Comparison of ENCODE assay signal across 8 cellular contexts in genomic region chr10:110207805-110208613, GRCh38. TPM values are rescaled to one million over a fixed set of nuclear protein-coding genes. Genes with fewer than 3 reads are reported as not detected.
DNase-seq lines count a peak whose midpoint lies in the region; ATAC-seq and TF ChIP-seq lines count a peak whose summit lies in the region.

No MANE protein-coding gene starts in this region.

- peaks cover 15 to 39% (median 30%) of the 10 kb centered on the region in 4 donors for H3K4me1 Mint-ChIP-seq in CD4-positive, CD25-positive, alpha-beta regulatory T cell

- H3K4me3 Mint-ChIP-seq in CD4-positive, CD25-positive, alpha-beta regulatory T cell = peak overlapping the region; percentile 98 to 99 (median 99)

- H3K27me3 ChIP-seq in CD4-positive, CD25-positive, alpha-beta regulatory T cell (ENCODE audit: control insufficient read depth, insufficient read depth, low read length) = no peaks in the 10 kb centered on the region
- H3K27me3 ChIP-seq in OCI-LY3 (ENCODE audit: low read depth, low read length) (peaks cover 26% of the 10 kb centered on the region), parathyroid adenoma (ENCODE audit: control insufficient read depth, insufficient read depth, low read length) (no peaks in the 10 kb centered on the region)

- POLR2A ChIA-PET in HEK293 (lab: Yijun Ruan, JAX) = interaction anchor here (0.7 to 5.3 kb wide), 9 partner anchors 14 to 711 kb away, joined by 3 to 75 read pairs (median 4); partner anchors contain the start of genes ADD3 and SHOC2

- H3K4me1 ChIP-seq in CD4-positive, CD25-positive, alpha-beta regulatory T cell (ENCODE audit: control insufficient read depth, insufficient read depth, low read length, poor library complexity, severe bottlenecking) = peaks cover 42% of the 10 kb centered on the region
- H3K4me1 ChIP-seq in HEK293 (ENCODE audit: control insufficient read depth, insufficient read depth, low read length) (peaks cover 7% of the 10 kb centered on the region), OCI-LY3 (ENCODE audit: low read length) (peaks cover 23% of the 10 kb centered on the region), parathyroid adenoma (peaks cover 7% of the 10 kb centered on the region)

- ATAC-seq in CD4-positive, CD25-positive, alpha-beta regulatory T cell (ENCODE audit: low read depth in 2 of 2) = no peak
- ATAC-seq in GM19467 (IDR thresholded peaks at IDR 0.05; ENCODE audit: unreplicated experiment) = no peak

- H3K79me2 ChIP-seq in OCI-LY3 (ENCODE audit: low read length) = no peaks in the 10 kb centered on the region
- H3K79me2 ChIP-seq in parathyroid adenoma = no peaks in the 10 kb centered on the region

- peaks cover 13% of the 10 kb centered on the region; the same call in 1 of the 2 replicates for H4K20me1 ChIP-seq in OCI-LY3 (ENCODE audit: insufficient read depth, low read length)

- H3K27me3 Mint-ChIP-seq in CD4-positive, CD25-positive, alpha-beta regulatory T cell = peaks cover 37% of the 10 kb centered on the region

- no peaks in the 10 kb centered on the region for H3K9me3 Mint-ChIP-seq in CD4-positive, CD25-positive, alpha-beta regulatory T cell

- H3K36me3 ChIP-seq in CD4-positive, CD25-positive, alpha-beta regulatory T cell (ENCODE audit: control insufficient read depth, insufficient read depth, low read length) = no peaks in the 10 kb centered on the region
- H3K36me3 ChIP-seq in HEK293 (ENCODE audit: control insufficient read depth in 2 of 2, insufficient read depth in 1 of 2, low read length in 2 of 2) = no peaks in the 10 kb centered on the region
- H3K36me3 ChIP-seq in OCI-LY3 (replicated peaks; ENCODE audit: low read depth, low read length) = peaks cover 2% of the 10 kb centered on the region
- H3K36me3 ChIP-seq in parathyroid adenoma (ENCODE audit: control insufficient read depth, insufficient read depth, low read length) = no peaks in the 10 kb centered on the region

- H3K4me2 ChIP-seq in OCI-LY3 (ENCODE audit: low read length) = peak overlapping the region; percentile 100
- H3K4me2 ChIP-seq in parathyroid adenoma (ENCODE audit: low read length) = peak overlapping the region; percentile 84

- peak overlapping the region; percentile 66 for H3K9ac ChIP-seq in OCI-LY3 (ENCODE audit: low read length)
- no peak overlapping the region for H3K9ac ChIP-seq in parathyroid adenoma

- peak overlapping the region; percentile 72 to 98 (median 98) for H3K27ac Mint-ChIP-seq in CD4-positive, CD25-positive, alpha-beta regulatory T cell

- H3K9me3 ChIP-seq in CD4-positive, CD25-positive, alpha-beta regulatory T cell (ENCODE audit: control insufficient read depth in 2 of 2, low read length in 2 of 2) = no peaks in the 10 kb centered on the region
- H3K9me3 ChIP-seq in HEK293 (ENCODE audit: control insufficient read depth, insufficient read depth, low read depth, low read length) (no peaks in the 10 kb centered on the region), OCI-LY3 (ENCODE audit: insufficient read depth, low read length) (no peaks in the 10 kb centered on the region), parathyroid adenoma (ENCODE audit: control insufficient read depth, low read length) (no peaks in the 10 kb centered on the region)

- TF ChIP-seq CTCF in HEK293 (tag by site-specific recombination; IDR thresholded peaks at IDR 0.05) (no peak), OCI-LY3 (IDR thresholded peaks at IDR 0.05; ENCODE audit: low read depth, low read length) (no peak), parathyroid adenoma (IDR thresholded peaks at IDR 0.05) (no peak)

- no peaks in the 10 kb centered on the region for H3K36me3 Mint-ChIP-seq in CD4-positive, CD25-positive, alpha-beta regulatory T cell

- H2AFZ ChIP-seq in OCI-LY3 (ENCODE audit: low read depth, low read length) = 0 out of 2 replicates have a peak overlapping the region, but pooled peaks have one; percentile 44
- peak overlapping the region; percentile 82 for H2AFZ ChIP-seq in parathyroid adenoma

- peak overlapping the region; percentile 92 for H3K4me3 ChIP-seq in CD4-positive, CD25-positive, alpha-beta regulatory T cell (ENCODE audit: low read depth, low read length)
- peak overlapping the region; percentile 68 for H3K4me3 ChIP-seq in HEK293 (ENCODE audit: low read depth, low read length)
- peak overlapping the region; percentile 100 for H3K4me3 ChIP-seq in OCI-LY3 (ENCODE audit: low read length)
- H3K4me3 ChIP-seq in parathyroid adenoma (ENCODE audit: low read depth, low read length) = peak overlapping the region; percentile 75

- peak; percentile 44 to 54 (median 51) for DNase-seq in CD4-positive, CD25-positive, alpha-beta regulatory T cell
- peak; percentile 36 for DNase-seq in activated T-helper 9 cell treated with anti-CD3 and anti-CD28 coated beads, Interleukin-2, amount 50 U/mL, for 16 hours (ENCODE audit: low read depth)
- peak; percentile 55 for DNase-seq in germinal center (ENCODE audit: low spot score)
- no peak for DNase-seq in ureter (ENCODE audit: low spot score)

- H3K27ac ChIP-seq in CD4-positive, CD25-positive, alpha-beta regulatory T cell (ENCODE audit: insufficient read depth, low read length, poor library complexity, severe bottlenecking) = peak overlapping the region; percentile 65
- H3K27ac ChIP-seq in HEK293 (ENCODE audit: extremely low read depth, low read depth, low read length) (peak overlapping the region; percentile 93), OCI-LY3 (ENCODE audit: low read length) (peak overlapping the region; percentile 25; the same call in 1 of the 2 replicates), parathyroid adenoma (peak overlapping the region; percentile 68)

- CTCF ChIA-PET in HEK293 (lab: Yijun Ruan, JAX) = interaction anchor here (0.6 to 7.2 kb wide), 9 partner anchors 9 to 323 kb away, joined by 3 to 70 read pairs (median 7); no protein-coding TSS in a partner anchor

TF ChIP-seq in HEK293, 187 proteins besides CTCF, POLR2A, EP300 and RAD21 (continues in another document):
- TF ChIP-seq ZEB2 (tag by site-specific recombination; IDR thresholded peaks at IDR 0.05) (peak; percentile 89), ZBTB11 (tag by site-specific recombination; conservative IDR thresholded peaks at IDR 0.05; ENCODE audit: low read depth) (peak; percentile 82), ZNF366 (tag by site-specific recombination; conservative IDR thresholded peaks at IDR 0.05) (peak; percentile 68), ZNF2 (tag by site-specific recombination; IDR thresholded peaks at IDR 0.05) (peak; percentile 89), PRDM1 (tag by site-specific recombination; IDR thresholded peaks at IDR 0.05) (peak; percentile 54), ZXDB (tag by site-specific recombination; IDR thresholded peaks at IDR 0.05) (peak; percentile 74; the same call in 1 of the 2 replicates), ZNF140 (tag by site-specific recombination; IDR thresholded peaks at IDR 0.05) (no peak), ZNF184 (tag by site-specific recombination; IDR thresholded peaks at IDR 0.05) (no peak)

RNA-seq across cellular contexts. Expression of gene MXI1, which starts 0.6 kb away (rescaled TPM):
- total RNA-seq in CD4-positive, CD25-positive, alpha-beta regulatory T cell = 48.1 TPM
- polyA plus RNA-seq in CD4-positive, CD25-positive, alpha-beta regulatory T cell = 10 to 100 TPM; 34.2 to 56.8 (median 40.2) TPM
- 34.0 TPM for total RNA-seq in ureter

Comparison
In these comparisons a context has a peak if more than half of its experiments do, and no peak if none do; other contexts are left out.
1. H3K27ac ChIP-seq: peak in every context shown above with its lines; median percentile 93 in HEK293; 68 in parathyroid adenoma; 65 in CD4-positive, CD25-positive, alpha-beta regulatory T cell; 25 in OCI-LY3.